30 cellular contexts compared by ENCODE assay signal in genomic region chr11:70435361-70435760, GRCh38.
"Had no signal": no experiment of that assay in that cellular context is flagged by ENCODE, and none has a peak within 500 bp of the region (broad histone marks: within the 10 kb centered on the region; RNA-seq: fewer than 3 reads in every experiment).

No MANE protein-coding gene starts in this region.

- H3K27ac ChIP-seq: ascending aorta, esophagus squamous epithelium, lower lobe of right lung, neutrophil, ovary, prostate gland, sigmoid colon, thyroid gland, upper lobe of right lung, VCaP had no signal

- H3K4me1 ChIP-seq: ascending aorta, esophagus squamous epithelium, lower lobe of right lung, sigmoid colon, thyroid gland, upper lobe of right lung had no signal

- DNase-seq: activated CD4-positive, alpha-beta T cell treated with anti-CD3 and anti-CD28 coated beads for 4 hours; activated CD4-positive, alpha-beta T cell treated with anti-CD3 and anti-CD28 coated beads, Interleukin-2, amount 50 U/mL, for 4 hours; activated naive CD4-positive, alpha-beta T cell treated with Interleukin-2 at 50 U/mL for 16 hours; activated T-cell treated with anti-CD3 and anti-CD28 coated beads for 4 hours; activated T-cell treated with anti-CD3 and anti-CD28 coated beads, Interleukin-2, amount 50 U/mL, for 72 hours; caudate nucleus; endodermal cell; esophagus squamous epithelium; foreskin melanocyte; kidney glomerular epithelial cell; lower lobe of right lung; mucosa of descending colon; ovary; retina; sigmoid colon; small intestine; stimulated activated CD4-positive, alpha-beta T cell treated with anti-CD3 and anti-CD28 coated beads, Interleukin-4, amount 100 ng/mL, for 4 hours; stimulated activated CD8-positive, alpha-beta memory T cell treated with anti-CD3 and anti-CD28 coated beads, Interleukin-4, amount 100 ng/mL, for 48 hours; stimulated activated naive CD8-positive, alpha-beta T cell treated with anti-CD3 and anti-CD28 coated beads, Interleukin-15, amount 100 ng/mL, for 72 hours; substantia nigra; T-helper 9 cell; thyroid gland; upper lobe of right lung had no signal

- H3K4me3 ChIP-seq: ascending aorta, esophagus squamous epithelium, lower lobe of right lung, mucosa of descending colon, ovary, prostate gland, sigmoid colon, thyroid gland, upper lobe of right lung had no signal

- H3K36me3 ChIP-seq: neutrophil, ovary had no signal

- ATAC-seq: activated T-cell treated with anti-CD3 and anti-CD28 coated beads, Interleukin-2, amount 50 U/mL, for 72 hours; left lobe of liver; lower lobe of right lung; mucosa of descending colon; natural killer cell treated with Interleukin-12 subunit alpha and Interleukin-12 subunit beta and Interleukin-15 and Interleukin-18, amount 100 ng/mL, for 72 hours; stimulated activated memory B cell treated with anti-CD40 and anti-IgM and Interleukin-4, amounts not matched to agents 10 μg/mL and 1 μg/mL and 100 μg/mL, for 72 hours; stimulated activated naive CD8-positive, alpha-beta T cell treated with anti-CD3 and anti-CD28 coated beads, Interleukin-15, amount 100 ng/mL, for 72 hours; upper lobe of right lung had no signal

- H3K27me3 ChIP-seq: ascending aorta, esophagus squamous epithelium, ovary, sigmoid colon, thyroid gland, upper lobe of right lung had no signal

- H3K9me3 ChIP-seq: ascending aorta, esophagus squamous epithelium, lower lobe of right lung, mucosa of descending colon, neutrophil, ovary, prostate gland, sigmoid colon, thyroid gland, upper lobe of right lung had no signal
